Comparison of ENCODE assay signal across 8 cellular contexts in the genomic region with DNA sequence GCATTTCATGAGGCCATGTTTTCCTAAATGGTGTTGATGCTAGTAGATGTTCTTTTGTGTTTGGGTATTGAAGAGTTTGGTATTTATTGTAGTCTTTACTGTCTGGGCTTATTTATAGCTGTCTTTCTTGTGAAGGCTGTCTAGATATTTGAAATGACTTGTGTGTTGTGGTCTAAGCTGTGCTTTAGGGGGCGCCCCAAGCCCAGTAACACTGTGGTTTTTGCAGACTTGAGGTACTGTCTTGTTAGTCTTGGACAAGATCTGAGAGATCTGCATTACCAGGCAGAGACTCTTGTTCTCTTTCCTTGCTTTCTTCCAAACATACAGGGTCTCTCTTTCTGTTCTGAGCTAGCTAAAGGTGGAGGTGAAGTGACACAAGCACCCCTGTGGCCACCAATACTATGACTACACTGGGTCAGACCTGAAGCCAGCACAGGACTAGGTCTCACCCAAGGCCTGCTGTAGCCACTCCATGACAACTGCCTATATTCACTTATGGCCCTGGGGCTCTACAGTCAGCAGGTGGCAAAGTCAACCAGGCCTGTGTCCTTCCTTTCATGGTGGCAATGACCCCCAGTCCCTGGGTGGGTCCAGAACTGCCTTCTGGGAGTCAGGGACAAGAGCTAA.
A peak's percentile ranks its signal among the peaks of the same experiment; 100 is the strongest.
DNase-seq lines count a peak whose midpoint lies in the region; ATAC-seq, FAIRE-seq and TF ChIP-seq lines count a peak whose summit lies in the region.

No MANE protein-coding gene starts in this region.

- TF ChIP-seq EP300 in ovary (IDR thresholded peaks at IDR 0.05): no peak

- intact Hi-C loops in ovary (cut with DNase I): no loop called here

- TF ChIP-seq POLR2A in ovary (IDR thresholded peaks at IDR 0.05): no peak

- no peak overlapping the region for H3K4me2 ChIP-seq in keratinocyte (ENCODE audit: control insufficient read depth, extremely low read depth, insufficient read depth, low read depth, low read length)

- no peaks in the 10 kb centered on the region for H3K9me1 ChIP-seq in keratinocyte (ENCODE audit: control insufficient read depth, extremely low read depth, insufficient read depth, low read length)

- TF ChIP-seq CTCF in keratinocyte (optimal IDR thresholded peaks at IDR 0.05 in 1 of 3, IDR thresholded peaks at IDR 0.05 in 1 of 3, conservative IDR thresholded peaks at IDR 0.05 in 1 of 3; ENCODE audit: extremely low read depth in 1 of 3, insufficient read depth in 2 of 3, low read length in 3 of 3) (peak; percentile 52 to 73 (median 63)), ovary (IDR thresholded peaks at IDR 0.05) (no peak), RWPE1 (conservative IDR thresholded peaks at IDR 0.05; ENCODE audit: low read depth) (no peak)

- H2AFZ ChIP-seq in keratinocyte (ENCODE audit: control insufficient read depth, low read length): no peak overlapping the region

- H3K79me2 ChIP-seq in keratinocyte (ENCODE audit: control insufficient read depth, insufficient read depth, low read length): no peaks in the 10 kb centered on the region

- peak; percentile 70 for ATAC-seq in GM21576 (IDR thresholded peaks at IDR 0.05; ENCODE audit: unreplicated experiment)

- H3K27ac ChIP-seq in keratinocyte (ENCODE audit: control insufficient read depth, insufficient read depth, low read length) (no peak overlapping the region), ovary (no peak overlapping the region), RWPE1 (no peak overlapping the region)

- FAIRE-seq in keratinocyte (lab: Jason Lieb, UNC): peak; percentile 67

- H3K27me3 ChIP-seq in keratinocyte (ENCODE audit: control insufficient read depth, extremely low read depth, insufficient read depth, low read length) (no peaks in the 10 kb centered on the region), ovary (no peaks in the 10 kb centered on the region)

- H3K36me3 ChIP-seq in keratinocyte (ENCODE audit: control insufficient read depth in 2 of 2, extremely low read depth in 1 of 2, insufficient read depth in 2 of 2, low read length in 2 of 2) (no peaks in the 10 kb centered on the region), ovary (no peaks in the 10 kb centered on the region)

- POLR2A ChIA-PET in RWPE1 (lab: Yijun Ruan, JAX; ENCODE audit: low non-redundant PET): no interaction called here

- no peaks in the 10 kb centered on the region for H4K20me1 ChIP-seq in keratinocyte (ENCODE audit: control insufficient read depth, extremely low read depth, insufficient read depth, low read length)

- CTCF ChIA-PET in RWPE1 (lab: Yijun Ruan, JAX): no interaction called here

- H3K4me1 ChIP-seq in keratinocyte (ENCODE audit: control insufficient read depth, extremely low read depth, insufficient read depth, low read length) (peaks cover 3% of the 10 kb centered on the region), ovary (ENCODE audit: insufficient read depth) (no peaks in the 10 kb centered on the region)

- H3K9me3 ChIP-seq in keratinocyte (ENCODE audit: control insufficient read depth, low read depth, low read length) (no peaks in the 10 kb centered on the region), ovary (no peaks in the 10 kb centered on the region)

- no peak overlapping the region for H3K9ac ChIP-seq in keratinocyte (ENCODE audit: control insufficient read depth, extremely low read depth, insufficient read depth, low read length)

- dilution Hi-C loops in keratinocyte (cut with MboI; ENCODE audit: extremely low pct_ligation_motif_present, low sequenced_read_pairs): no loop called here

- WGBS in ovary, 3 donors: 4 to 17% (median 11%) methylated on average over 1 of the region's 1 CpG

- no peak overlapping the region for H3K4me3 ChIP-seq in keratinocyte (ENCODE audit: control insufficient read depth in 2 of 3, extremely low read depth in 1 of 3, insufficient read depth in 2 of 3, low read depth in 1 of 3, low read length in 3 of 3)
- H3K4me3 ChIP-seq in ovary: no peak overlapping the region

- DNase-seq in GF-D8 (lab: John Stamatoyannopoulos, UW) (peak; percentile 1), NAMALWA (ENCODE audit: low spot score) (peak; percentile 82), keratinocyte (ENCODE audit: low read depth, low spot score) (peak; percentile 26), ovary (no peak), RWPE1 (ENCODE audit: low spot score) (no peak), NCI-H1048 (lab: John Stamatoyannopoulos, UW) (no peak)
- DNase-seq in activated T-cell treated with anti-CD3 and anti-CD28 coated beads, Interleukin-2, amount 50 U/mL, for 1 hour: peak; percentile 29

Comparison
In these comparisons a context has a peak if more than half of its experiments do, and no peak if none do; other contexts are left out.
1. DNase-seq: peak in GF-D8 (single experiment), NAMALWA (single experiment), activated T-cell treated with anti-CD3 and anti-CD28 coated beads, Interleukin-2, amount 50 U/mL, for 1 hour (single experiment) and keratinocyte (single experiment); none in ovary (0 of 5), RWPE1 (single experiment) and NCI-H1048 (single experiment).
2. CTCF ChIP-seq: peak in keratinocyte (3 of 3); none in ovary (0 of 3) and RWPE1 (single experiment).